ENCODE assay signal across 10 cellular contexts in genomic region chr6:53325785-53326184, GRCh38. TPM values are rescaled to one million over a fixed set of nuclear protein-coding genes. Genes with fewer than 3 reads are reported as not detected.
DNase-seq lines count a peak whose midpoint lies in the region; ATAC-seq and TF ChIP-seq lines count a peak whose summit lies in the region.
"Had no signal": no experiment of that assay in that cellular context is flagged by ENCODE, and none has a peak within 500 bp of the region (broad histone marks: within the 10 kb centered on the region; RNA-seq: fewer than 3 reads in every experiment).

No MANE protein-coding gene starts in this region.

- peaks cover 58 to 65% (median 63%) of the 10 kb centered on the region in 3 donors for H3K4me1 Mint-ChIP-seq in IgD-negative memory B cell
- H3K4me1 Mint-ChIP-seq in dendritic cell treated with granulocyte-macrophage colony-stimulating factor and Interleukin-4, amounts not matched to agents 40 ng/mL and 50 ng/mL, for 4 days (ENCODE audit: low read depth), result peaks cover 42% of the 10 kb centered on the region

- peaks cover 3% of the 10 kb centered on the region for H3K27me3 Mint-ChIP-seq in IgD-negative memory B cell
- H3K27me3 Mint-ChIP-seq in dendritic cell treated with granulocyte-macrophage colony-stimulating factor and Interleukin-4, amounts not matched to agents 40 ng/mL and 50 ng/mL, for 4 days, result no peaks in the 10 kb centered on the region
- H3K27me3 Mint-ChIP-seq: activated CD4-positive, alpha-beta T cell treated with anti-CD3 and anti-CD28 coated beads, Interleukin-2, amount 10 ng/mL, durations not matched to agents 24 days and 14 days had no signal

- H3K27ac ChIP-seq in neutrophil (peak overlapping the region; percentile 74), colonic mucosa (no peak overlapping the region)

- intact Hi-C loops in dendritic cell treated with granulocyte-macrophage colony-stimulating factor and Interleukin-4, amounts not matched to agents 40 ng/mL and 50 ng/mL, for 4 days (cut with micrococcal nuclease), result no loop called here
- intact Hi-C loops in colonic mucosa (cut with DNase I), result no loop called here

- H3K4me1 ChIP-seq in neutrophil (ENCODE audit: control insufficient read depth in 1 of 2, insufficient read depth in 1 of 2, low read depth in 1 of 2, low read length in 1 of 2) (peaks cover 59 to 77% of the 10 kb centered on the region in 2 experiments), colonic mucosa (no peaks in the 10 kb centered on the region)

- H3K36me3 Mint-ChIP-seq in IgD-negative memory B cell, result peaks cover 4% of the 10 kb centered on the region
- peaks cover 6% of the 10 kb centered on the region for H3K36me3 Mint-ChIP-seq in dendritic cell treated with granulocyte-macrophage colony-stimulating factor and Interleukin-4, amounts not matched to agents 40 ng/mL and 50 ng/mL, for 4 days (ENCODE audit: low read depth)

- TF ChIP-seq CTCF in AG10803 (conservative IDR thresholded peaks at IDR 0.05; ENCODE audit: low read length) (no peak), neutrophil (IDR thresholded peaks at IDR 0.05) (no peak), colonic mucosa (IDR thresholded peaks at IDR 0.05) (no peak)

- no peak overlapping the region for H3K9ac ChIP-seq in colonic mucosa (ENCODE audit: low read depth in 2 of 2, low read length in 2 of 2)

- no peak overlapping the region for H3K4me3 ChIP-seq in AG10803 (ENCODE audit: low read length)
- H3K4me3 ChIP-seq in neutrophil (ENCODE audit: low read depth in 1 of 2, low read length in 1 of 2), result no peak overlapping the region
- no peak overlapping the region for H3K4me3 ChIP-seq in colonic mucosa

- H3K36me3 ChIP-seq in neutrophil (no peaks in the 10 kb centered on the region), colonic mucosa (no peaks in the 10 kb centered on the region)

- peak overlapping the region in 3 of 4 donors; percentile 23 to 65 (median 28) for H3K4me3 Mint-ChIP-seq in IgD-negative memory B cell
- H3K4me3 Mint-ChIP-seq in dendritic cell treated with granulocyte-macrophage colony-stimulating factor and Interleukin-4, amounts not matched to agents 40 ng/mL and 50 ng/mL, for 4 days, result no peak overlapping the region
- H3K4me3 Mint-ChIP-seq: activated CD4-positive, alpha-beta T cell treated with anti-CD3 and anti-CD28 coated beads, Interleukin-2, amount 10 ng/mL, durations not matched to agents 24 days and 14 days had no signal

- ATAC-seq in GM19467 (IDR thresholded peaks at IDR 0.05; ENCODE audit: unreplicated experiment) (no peak), GM19328 (IDR thresholded peaks at IDR 0.05; ENCODE audit: unreplicated experiment) (no peak)

- H3K9me3 Mint-ChIP-seq in IgD-negative memory B cell, result no peaks in the 10 kb centered on the region
- H3K9me3 Mint-ChIP-seq in dendritic cell treated with granulocyte-macrophage colony-stimulating factor and Interleukin-4, amounts not matched to agents 40 ng/mL and 50 ng/mL, for 4 days, result no peaks in the 10 kb centered on the region
- H3K9me3 Mint-ChIP-seq: activated CD4-positive, alpha-beta T cell treated with anti-CD3 and anti-CD28 coated beads, Interleukin-2, amount 10 ng/mL, durations not matched to agents 24 days and 14 days had no signal

- H3K27me3 ChIP-seq in neutrophil (no peaks in the 10 kb centered on the region), colonic mucosa (no peaks in the 10 kb centered on the region)

- H3K27ac Mint-ChIP-seq in IgD-negative memory B cell, result peak overlapping the region in 2 of 3 donors; percentile 82 to 87
- H3K27ac Mint-ChIP-seq in dendritic cell treated with granulocyte-macrophage colony-stimulating factor and Interleukin-4, amounts not matched to agents 40 ng/mL and 50 ng/mL, for 4 days, result peak overlapping the region; percentile 70

- DNase-seq in AG10803 (ENCODE audit: low read depth), result peak; percentile 64
- DNase-seq in OCI-M2 (lab: John Stamatoyannopoulos, UW; ENCODE audit: unreplicated experiment), result no peak
- no peak for DNase-seq in colonic mucosa
- DNase-seq: activated CD4-positive, alpha-beta T cell treated with anti-CD3 and anti-CD28 coated beads, Interleukin-2, amount 10 ng/mL, durations not matched to agents 24 days and 14 days; NCI-H1092 treated with DMSO at 0.1 percent for 48 hours had no signal

- H3K9me3 ChIP-seq in neutrophil (no peaks in the 10 kb centered on the region), colonic mucosa (no peaks in the 10 kb centered on the region)

RNA-seq across cellular contexts. Expression of gene ELOVL5, which starts 23.0 kb away (rescaled TPM):
- polyA plus RNA-seq in IgD-negative memory B cell, result 156 TPM
- total RNA-seq in colonic mucosa, result 10 to 100 TPM; 17.5 to 34.9 TPM
